ENCODE assay signal across 1 cellular context in genomic region chr2:24082787-24083566, GRCh38.
TF ChIP-seq lines count a peak whose summit lies in the region.

No MANE protein-coding gene starts in this region.

TF ChIP-seq in GM12878, 131 proteins besides CTCF, POLR2A, EP300 and RAD21:
- TF ChIP-seq KLF5 (IDR thresholded peaks at IDR 0.05; ENCODE audit: partially characterized antibody) = no peak
- peak; percentile 62; the same call in 1 of the 2 replicates for TF ChIP-seq RAD51 (IDR thresholded peaks at IDR 0.05)
TF ChIP-seq in GM12878: peak in this region for 1.
